Comparison of ENCODE assay signal across 1 cellular context in the genomic region with DNA sequence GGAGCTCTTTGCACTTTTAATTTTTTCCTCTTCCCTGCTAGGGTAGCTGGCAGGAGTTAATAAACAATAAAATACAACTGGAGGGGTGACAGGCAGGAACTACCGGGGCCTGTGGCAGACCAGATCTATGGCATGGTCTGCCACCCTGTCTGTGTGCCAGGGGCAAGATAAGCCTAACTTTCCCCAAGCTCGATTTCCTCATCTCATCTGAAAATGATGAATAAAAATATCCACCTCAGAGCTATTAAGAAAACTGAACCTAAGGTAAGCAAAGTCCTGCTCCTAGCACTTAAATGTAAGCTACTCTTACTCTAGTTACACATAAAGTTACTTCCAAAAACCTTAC.
TF ChIP-seq lines count a peak whose summit lies in the region.

No MANE protein-coding gene starts in this region.

TF ChIP-seq in GM12878, 131 proteins besides CTCF, POLR2A, EP300 and RAD21:
- TF ChIP-seq NFIC (IDR thresholded peaks at IDR 0.05; ENCODE audit: low read depth, low read length) (no peak), ZBED1 (IDR thresholded peaks at IDR 0.05; ENCODE audit: borderline replicate concordance) (no peak), STAT1 (conservative IDR thresholded peaks at IDR 0.05) (no peak), SIN3A (IDR thresholded peaks at IDR 0.05; ENCODE audit: low read depth, low read length) (no peak), HDGF (IDR thresholded peaks at IDR 0.05) (no peak), IKZF2 (IDR thresholded peaks at IDR 0.05) (no peak), JUNB (IDR thresholded peaks at IDR 0.05) (no peak), STAT3 (IDR thresholded peaks at IDR 0.05; ENCODE audit: low read depth, low read length) (no peak), TCF3 (IDR thresholded peaks at IDR 0.05; ENCODE audit: borderline replicate concordance, insufficient read depth, low read depth, low read length) (no peak), EED (IDR thresholded peaks at IDR 0.05; ENCODE audit: low read depth) (no peak)
- TF ChIP-seq, protein P1, sequence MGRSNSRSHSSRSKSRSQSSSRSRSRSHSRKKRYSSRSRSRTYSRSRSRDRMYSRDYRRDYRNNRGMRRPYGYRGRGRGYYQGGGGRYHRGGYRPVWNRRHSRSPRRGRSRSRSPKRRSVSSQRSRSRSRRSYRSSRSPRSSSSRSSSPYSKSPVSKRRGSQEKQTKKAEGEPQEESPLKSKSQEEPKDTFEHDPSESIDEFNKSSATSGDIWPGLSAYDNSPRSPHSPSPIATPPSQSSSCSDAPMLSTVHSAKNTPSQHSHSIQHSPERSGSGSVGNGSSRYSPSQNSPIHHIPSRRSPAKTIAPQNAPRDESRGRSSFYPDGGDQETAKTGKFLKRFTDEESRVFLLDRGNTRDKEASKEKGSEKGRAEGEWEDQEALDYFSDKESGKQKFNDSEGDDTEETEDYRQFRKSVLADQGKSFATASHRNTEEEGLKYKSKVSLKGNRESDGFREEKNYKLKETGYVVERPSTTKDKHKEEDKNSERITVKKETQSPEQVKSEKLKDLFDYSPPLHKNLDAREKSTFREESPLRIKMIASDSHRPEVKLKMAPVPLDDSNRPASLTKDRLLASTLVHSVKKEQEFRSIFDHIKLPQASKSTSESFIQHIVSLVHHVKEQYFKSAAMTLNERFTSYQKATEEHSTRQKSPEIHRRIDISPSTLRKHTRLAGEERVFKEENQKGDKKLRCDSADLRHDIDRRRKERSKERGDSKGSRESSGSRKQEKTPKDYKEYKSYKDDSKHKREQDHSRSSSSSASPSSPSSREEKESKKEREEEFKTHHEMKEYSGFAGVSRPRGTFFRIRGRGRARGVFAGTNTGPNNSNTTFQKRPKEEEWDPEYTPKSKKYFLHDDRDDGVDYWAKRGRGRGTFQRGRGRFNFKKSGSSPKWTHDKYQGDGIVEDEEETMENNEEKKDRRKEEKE (IDR thresholded peaks at IDR 0.05), result no peak
TF ChIP-seq in GM12878: peak in this region for 0.
